In the genomic region with DNA sequence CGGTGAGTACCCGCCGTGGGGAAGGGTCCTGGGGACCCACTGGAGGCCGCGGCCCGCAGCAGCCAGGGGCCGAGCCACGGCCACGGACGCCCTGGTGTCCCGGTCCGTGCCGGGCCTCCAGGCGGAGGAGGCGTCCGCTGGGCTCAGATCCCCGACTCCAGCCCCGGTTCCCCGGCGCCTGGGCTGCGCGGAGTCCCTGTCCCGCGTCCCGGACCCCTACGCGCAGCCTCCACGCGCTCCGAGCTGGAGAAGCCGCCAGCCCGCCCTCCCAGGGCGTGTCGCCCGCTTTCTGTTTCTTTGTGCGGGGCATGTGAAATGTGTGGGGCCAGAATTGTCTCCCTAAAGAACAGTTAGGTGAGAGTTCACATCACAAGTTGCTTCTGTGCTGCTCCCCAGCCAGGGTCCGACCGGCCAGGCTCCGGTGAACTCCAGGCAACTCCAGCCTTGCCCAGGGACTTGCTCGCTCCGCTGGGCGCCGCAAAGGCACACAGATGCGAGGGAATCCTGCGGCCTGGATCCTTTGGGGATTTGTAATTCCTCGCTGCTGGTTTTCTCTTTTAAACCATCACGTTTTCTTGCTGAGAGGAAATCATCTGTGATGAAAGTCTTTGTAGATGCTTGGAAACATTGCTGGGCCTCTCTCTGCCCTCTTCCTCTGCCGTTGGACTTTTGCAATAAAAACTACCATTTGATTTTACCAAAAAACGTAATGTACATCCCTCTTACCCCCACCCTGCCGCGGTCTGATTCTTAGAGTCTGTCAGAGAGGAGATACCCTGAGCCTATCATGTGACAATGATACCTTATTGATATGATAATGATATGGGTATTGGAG, we compare ENCODE assay signal across 8 cellular contexts. TPM values are rescaled to one million over a fixed set of nuclear protein-coding genes. Genes with fewer than 3 reads are reported as not detected.
A peak's percentile ranks its signal among the peaks of the same experiment; 100 is the strongest.
DNase-seq lines count a peak whose midpoint lies in the region; ATAC-seq and TF ChIP-seq lines count a peak whose summit lies in the region.

No MANE protein-coding gene starts in this region.

- TF ChIP-seq CTCF in dorsolateral prefrontal cortex (IDR thresholded peaks at IDR 0.05 in 54 of 56, conservative IDR thresholded peaks at IDR 0.05 in 2 of 56; ENCODE audit: low read depth in 1 of 56, partially characterized antibody in 56 of 56) = no peak

- ATAC-seq in HG03135 (IDR thresholded peaks at IDR 0.05; ENCODE audit: unreplicated experiment) (peak; percentile 26), memory B cell (ENCODE audit: low read depth) (peak; percentile 41)
- peak; percentile 43 to 47 for ATAC-seq in activated CD4-positive, CD25-positive, alpha-beta regulatory T cell treated with anti-CD3 and anti-CD28 coated beads, Interleukin-2, amount 50 U/mL, for 24 hours

- no peaks in the 10 kb centered on the region for H3K36me3 Mint-ChIP-seq in memory B cell

- intact Hi-C loops in dorsolateral prefrontal cortex (cut with DNase I) = no loop called here

- H3K27ac ChIP-seq in dorsolateral prefrontal cortex = peak overlapping the region in 56 of 59 donors; percentile 15 to 92 (median 75)
- H3K27ac ChIP-seq in stomach smooth muscle (ENCODE audit: low read length) = peak overlapping the region; percentile 98

- no peaks in the 10 kb centered on the region for H3K27me3 Mint-ChIP-seq in memory B cell

- peak overlapping the region; percentile 96 for H3K4me3 Mint-ChIP-seq in memory B cell

- no peaks in the 10 kb centered on the region for H3K9me3 Mint-ChIP-seq in memory B cell

- H3K4me3 ChIP-seq in dorsolateral prefrontal cortex = peak overlapping the region; percentile 42 to 80 (median 66)
- H3K4me3 ChIP-seq in stomach smooth muscle (ENCODE audit: low read length in 2 of 2) = peak overlapping the region; percentile 67 to 90

- peaks cover 32% of the 10 kb centered on the region for H3K4me1 Mint-ChIP-seq in memory B cell

- H3K4me1 ChIP-seq in stomach smooth muscle (ENCODE audit: control insufficient read depth, insufficient read depth, low read length) = peaks cover 59% of the 10 kb centered on the region

- H3K36me3 ChIP-seq in stomach smooth muscle (ENCODE audit: control insufficient read depth in 2 of 2, insufficient read depth in 2 of 2, low read length in 2 of 2) = no peaks in the 10 kb centered on the region

- H3K9ac ChIP-seq in stomach smooth muscle (ENCODE audit: low read length in 2 of 2) = peak overlapping the region; percentile 80 to 97

- H3K9me3 ChIP-seq in stomach smooth muscle (ENCODE audit: control insufficient read depth in 2 of 2, low read length in 2 of 2) = no peaks in the 10 kb centered on the region

- peak overlapping the region; percentile 94 for H3K27ac Mint-ChIP-seq in memory B cell

- H3K27me3 ChIP-seq in dorsolateral prefrontal cortex (peaks cover 0 to 13% (median 0%) of the 10 kb centered on the region in 45 donors), stomach smooth muscle (ENCODE audit: control insufficient read depth in 1 of 2, insufficient read depth in 2 of 2, low read length in 2 of 2) (no peaks in the 10 kb centered on the region)

- DNase-seq in DMS53 (lab: John Stamatoyannopoulos, UW) = peak; percentile 52
- DNase-seq in DMS53 treated with DMSO at 0.1 percent for 48 hours (lab: John Stamatoyannopoulos, UW; ENCODE audit: unreplicated experiment) = no peak
- peak in 1 of 10 donors; percentile 55 for DNase-seq in dorsolateral prefrontal cortex
- peak in 1 of 2 donors; percentile 34 for DNase-seq in memory B cell (ENCODE audit: low spot score in 2 of 2)
- no peak for DNase-seq in HPDE6-E6E7 (ENCODE audit: extremely low spot score)

RNA-seq across cellular contexts. Expression of gene GYPC, which starts 0.6 kb away (rescaled TPM):
- total RNA-seq in dorsolateral prefrontal cortex = 10 to 100 TPM in 36 of 120 experiments, 1 to 10 TPM in 84; 2.7 to 22.3 (median 8.4) TPM
